18 cellular contexts compared by ENCODE assay signal in genomic region chr14:64244279-64244678, GRCh38. TPM values are rescaled to one million over a fixed set of nuclear protein-coding genes. Genes with fewer than 3 reads are reported as not detected.
DNase-seq lines count a peak whose midpoint lies in the region; ATAC-seq and TF ChIP-seq lines count a peak whose summit lies in the region.
"Had no signal": no experiment of that assay in that cellular context is flagged by ENCODE, and none has a peak within 500 bp of the region (broad histone marks: within the 10 kb centered on the region; RNA-seq: fewer than 3 reads in every experiment).

No MANE protein-coding gene starts in this region.

- no peaks in the 10 kb centered on the region for H3K79me1 ChIP-seq in IMR-90 (ENCODE audit: low read depth in 1 of 2, low read length in 2 of 2)

- H2BK120ac ChIP-seq in IMR-90 (ENCODE audit: low read depth, low read length): no peak overlapping the region

- H4K8ac ChIP-seq in IMR-90 (ENCODE audit: low read depth in 2 of 2, low read length in 2 of 2): no peak overlapping the region

- no peaks in the 10 kb centered on the region for H4K20me1 ChIP-seq in IMR-90 (ENCODE audit: insufficient read depth, low read length)

- H3K4me1 Mint-ChIP-seq in endothelial cell (ENCODE audit: unreplicated experiment): no peaks in the 10 kb centered on the region
- H3K4me1 Mint-ChIP-seq: CD8-positive, alpha-beta memory T cell had no signal

- no peak overlapping the region for H2BK20ac ChIP-seq in IMR-90 (ENCODE audit: low read depth, low read length)

- no peaks in the 10 kb centered on the region for H3K36me3 ChIP-seq in IMR-90 (ENCODE audit: control insufficient read depth, insufficient read depth, low read length)

- intact Hi-C loops in IMR-90 (cut with micrococcal nuclease): no loop called here

- no peak overlapping the region for H3K9ac ChIP-seq in IMR-90 (ENCODE audit: low read depth, low read length)

- H3K4me3 Mint-ChIP-seq in endothelial cell (ENCODE audit: unreplicated experiment): no peak overlapping the region
- H3K4me3 Mint-ChIP-seq: activated CD8-positive, alpha-beta T cell treated with anti-CD3 and anti-CD28 coated beads, Interleukin-2, amount 10 ng/mL, durations not matched to agents 7 days and 5 days; activated naive CD4-positive, alpha-beta T cell treated with anti-CD3 and anti-CD28 coated beads, Interleukin-2, amount 50 U/mL, for 24 hours; CD8-positive, alpha-beta memory T cell; HFFc6; IgD-negative memory B cell had no signal

- DNase-seq in IMR-90 (no peak), NCI-H1105 treated with DMSO at 0.1 percent for 48 hours (lab: John Stamatoyannopoulos, UW) (peak; percentile 21), epithelial cell of esophagus (ENCODE audit: low read depth) (peak; percentile 11), lung microvascular endothelial cell (ENCODE audit: low read depth in 2 of 2) (peak; percentile 33 to 40), endothelial cell (ENCODE audit: low spot score) (no peak), HuH-7 (ENCODE audit: low spot score) (no peak), NOMO-1 (lab: John Stamatoyannopoulos, UW; ENCODE audit: unreplicated experiment in 2 of 2) (no peak)
- DNase-seq: activated CD8-positive, alpha-beta T cell treated with anti-CD3 and anti-CD28 coated beads, Interleukin-2, amount 10 ng/mL, durations not matched to agents 7 days and 5 days; activated T-cell treated with anti-CD3 and anti-CD28 coated beads, Interleukin-2, amount 50 U/mL, for 48 hours; CD8-positive, alpha-beta memory T cell; HFFc6; NCI-H2081 treated with DMSO at 0.1 percent for 48 hours; NCI-H774; stimulated activated naive CD4-positive, alpha-beta T cell treated with Interleukin-2 at 50 U/mL for 16 hours; trophoblast cell had no signal

- H2BK15ac ChIP-seq in IMR-90 (ENCODE audit: low read depth, low read length): no peak overlapping the region

- no peak overlapping the region for H2BK5ac ChIP-seq in IMR-90 (ENCODE audit: low read depth, low read length, poor library complexity, severe bottlenecking)

- H3K18ac ChIP-seq in IMR-90 (ENCODE audit: low read depth, low read length): no peak overlapping the region

- no peak overlapping the region for H3K4me2 ChIP-seq in IMR-90 (ENCODE audit: low read depth, low read length)

- no peak overlapping the region for H2AK9ac ChIP-seq in IMR-90 (replicated peaks; ENCODE audit: low read depth, low read length, poor library complexity)

- H3K9me3 ChIP-seq in IMR-90 (ENCODE audit: control insufficient read depth, insufficient read depth, low read length): no peaks in the 10 kb centered on the region

- no peak overlapping the region for H2AK5ac ChIP-seq in IMR-90 (ENCODE audit: low read depth, low read length)

- H4K91ac ChIP-seq in IMR-90 (ENCODE audit: insufficient read depth, low read depth, low read length): no peak overlapping the region

- H2AFZ ChIP-seq in IMR-90 (replicated peaks; ENCODE audit: low read length, poor library complexity): peak overlapping the region; percentile 48

- H3K23ac ChIP-seq in IMR-90 (ENCODE audit: low read depth, low read length): no peak overlapping the region

- H3K4me1 ChIP-seq in IMR-90 (ENCODE audit: control insufficient read depth, insufficient read depth, low read length): peaks cover 3% of the 10 kb centered on the region; the same call in 1 of the 2 replicates

- no peak overlapping the region for H3K27ac ChIP-seq in IMR-90 (ENCODE audit: insufficient read depth, low read length)

- peaks cover 5% of the 10 kb centered on the region for H3K27me3 Mint-ChIP-seq in endothelial cell (ENCODE audit: unreplicated experiment)
- H3K27me3 Mint-ChIP-seq: IgD-negative memory B cell had no signal

- H3K9me1 ChIP-seq in IMR-90 (ENCODE audit: insufficient read depth, low read length): no peaks in the 10 kb centered on the region; the same call in 1 of the 2 replicates

- H3K14ac ChIP-seq in IMR-90 (replicated peaks; ENCODE audit: low read depth, low read length): no peak overlapping the region

- no peak for ATAC-seq in IMR-90 (ENCODE audit: low read depth)
- no peak for ATAC-seq in GM18867 (IDR thresholded peaks at IDR 0.05; ENCODE audit: unreplicated experiment)
- ATAC-seq: activated CD8-positive, alpha-beta T cell treated with anti-CD3 and anti-CD28 coated beads, Interleukin-2, amount 10 ng/mL, durations not matched to agents 7 days and 5 days had no signal

- dilution Hi-C loops in IMR-90 (cut with HindIII; ENCODE audit: low sequenced_read_pairs, unreplicated experiment): no loop called here

- BruUV-seq in IMR-90 (replicated peaks; lab: Mats Ljungman, UMichigan): no TSS peak

- H3K36me3 Mint-ChIP-seq in endothelial cell (ENCODE audit: low read depth, unreplicated experiment): no peaks in the 10 kb centered on the region
- H3K36me3 Mint-ChIP-seq: IgD-negative memory B cell had no signal

- in situ Hi-C loops in IMR-90 (cut with MboI; ENCODE audit: low sequenced_read_pairs): no loop called here

- no peak overlapping the region for H4K5ac ChIP-seq in IMR-90 (ENCODE audit: low read depth, low read length)

- H3K9me3 Mint-ChIP-seq in endothelial cell (ENCODE audit: unreplicated experiment): no peaks in the 10 kb centered on the region
- H3K9me3 Mint-ChIP-seq: activated naive CD4-positive, alpha-beta T cell treated with anti-CD3 and anti-CD28 coated beads, Interleukin-2, amount 50 U/mL, for 24 hours; CD8-positive, alpha-beta memory T cell; HFFc6; IgD-negative memory B cell had no signal

- POLR2A ChIA-PET in IMR-90 (lab: Charles Lee; ENCODE audit: unreplicated experiment): no interaction called here

- no peak for TF ChIP-seq POLR2A in IMR-90 (IDR thresholded peaks at IDR 0.05; ENCODE audit: low read depth, low read length)

- CTCF ChIA-PET in IMR-90 (lab: Yijun Ruan, JAX): interaction anchor here (0.5 to 0.6 kb wide), 2 partner anchors 17 to 854 kb away, joined by 3 read pairs; no protein-coding TSS in a partner anchor

- no peak overlapping the region for H3K27ac Mint-ChIP-seq in endothelial cell (ENCODE audit: unreplicated experiment)
- H3K27ac Mint-ChIP-seq: activated CD8-positive, alpha-beta T cell treated with anti-CD3 and anti-CD28 coated beads, Interleukin-2, amount 10 ng/mL, durations not matched to agents 7 days and 5 days; activated naive CD4-positive, alpha-beta T cell treated with anti-CD3 and anti-CD28 coated beads, Interleukin-2, amount 50 U/mL, for 24 hours; CD8-positive, alpha-beta memory T cell; HFFc6 had no signal

- no peak overlapping the region for H3K4ac ChIP-seq in IMR-90 (ENCODE audit: low read depth, low read length)

- H3K4me3 ChIP-seq in IMR-90 (ENCODE audit: insufficient read depth, low read depth, low read length) (no peak overlapping the region), epithelial cell of esophagus (ENCODE audit: low read length) (no peak overlapping the region)

- no peak for TF ChIP-seq CTCF in IMR-90 (conservative IDR thresholded peaks at IDR 0.05; ENCODE audit: low read depth, low read length)
- TF ChIP-seq CTCF in epithelial cell of esophagus (IDR thresholded peaks at IDR 0.05; ENCODE audit: insufficient read depth, low read depth, low read length, missing control alignments): no peak
- no peak for TF ChIP-seq CTCF in endothelial cell (IDR thresholded peaks at IDR 0.05; ENCODE audit: unreplicated experiment)

- WGBS in IMR-90 (ENCODE audit: extremely low coverage in 2 of 2, insufficient read length in 1 of 2), 2 experiments: 20% methylated on average over 1 of the region's 4 CpGs; no CpG with 5 or more reads in 1 of the 2 experiments

- TF ChIP-seq RAD21 in IMR-90 (IDR thresholded peaks at IDR 0.05; ENCODE audit: low read length): no peak

- no peaks in the 10 kb centered on the region for H3K27me3 ChIP-seq in IMR-90 (ENCODE audit: control insufficient read depth, insufficient read depth, low read length)

- H3K56ac ChIP-seq in IMR-90 (ENCODE audit: extremely low read depth, insufficient read depth, low read length): no peak overlapping the region

TF ChIP-seq in IMR-90, 13 proteins besides CTCF, POLR2A, EP300 and RAD21 (continues in another document):
- TF ChIP-seq MAZ (IDR thresholded peaks at IDR 0.05; ENCODE audit: borderline replicate concordance, low read depth, low read length): no peak
- no peak for TF ChIP-seq USF2 (IDR thresholded peaks at IDR 0.05; ENCODE audit: low read depth, low read length)
- no peak for TF ChIP-seq MXI1 (IDR thresholded peaks at IDR 0.05; ENCODE audit: borderline replicate concordance, low read depth, low read length)
- TF ChIP-seq FOS (IDR thresholded peaks at IDR 0.05; ENCODE audit: low read depth, low read length): no peak
- TF ChIP-seq BHLHE40 (IDR thresholded peaks at IDR 0.05; ENCODE audit: low read depth, low read length): no peak
- no peak for TF ChIP-seq MAFK (IDR thresholded peaks at IDR 0.05; ENCODE audit: low read depth, low read length)
- no peak for TF ChIP-seq RCOR1 (IDR thresholded peaks at IDR 0.05; ENCODE audit: insufficient replicate concordance, low read length)
- no peak for TF ChIP-seq NFE2L2 (IDR thresholded peaks at IDR 0.05; ENCODE audit: low read depth, low read length)
- no peak for TF ChIP-seq SMC3 (IDR thresholded peaks at IDR 0.05; ENCODE audit: low read depth, low read length)
- no peak for TF ChIP-seq RFX5 (IDR thresholded peaks at IDR 0.05; ENCODE audit: low read depth, low read length)
- TF ChIP-seq ELK1 (IDR thresholded peaks at IDR 0.05; ENCODE audit: borderline replicate concordance, low read depth, low read length): no peak
- TF ChIP-seq CHD1 (IDR thresholded peaks at IDR 0.05; ENCODE audit: low read depth, low read length): no peak

RNA-seq across cellular contexts. Expression of gene ESR2, which starts 49.9 kb away (rescaled TPM):
- total RNA-seq in IMR-90 (2012; rRNA removed): under 0.01 TPM in 2 replicates
- 0.03 TPM in 1 of 2 replicates, not detected in the other for polyA plus RNA-seq in IMR-90 (2012; rRNA removed)
- polyA plus RNA-seq in IMR-90 (2012; cell fraction: cytosol; rRNA removed): 0.01 and 0.04 TPM in 2 replicates
- polyA plus RNA-seq in IMR-90 (2012; cell fraction: nucleus; rRNA removed; ENCODE audit: low replicate concordance): 0.05 and 0.06 TPM in 2 replicates
- total RNA-seq in lung microvascular endothelial cell: under 0.01 and 0.44 TPM in 2 replicates
- not detected for total RNA-seq in endothelial cell (ENCODE audit: unreplicated experiment)
- total RNA-seq: HFFc6 had no signal

Comparison
In these comparisons a context has a peak if more than half of its experiments do, and no peak if none do; other contexts are left out.
1. DNase-seq: peak in NCI-H1105 treated with DMSO at 0.1 percent for 48 hours (single experiment), epithelial cell of esophagus (single experiment) and lung microvascular endothelial cell (2 of 2); none in IMR-90 (single experiment), endothelial cell (single experiment), HuH-7 (single experiment) and NOMO-1 (0 of 2).